ENCODE assay signal across 30 cellular contexts in genomic region chr3:61192222-61192621, GRCh38.
"Had no signal": no experiment of that assay in that cellular context is flagged by ENCODE, and none has a peak within 500 bp of the region (broad histone marks: within the 10 kb centered on the region; RNA-seq: fewer than 3 reads in every experiment).

No MANE protein-coding gene starts in this region.

- H3K4me3 Mint-ChIP-seq: activated CD4-positive, alpha-beta memory T cell treated with anti-CD3 and anti-CD28 coated beads, Interleukin-2, amount 10 ng/mL, durations not matched to agents 7 days and 5 days; activated CD4-positive, alpha-beta T cell treated with anti-CD3 and anti-CD28 coated beads, Interleukin-2, amount 10 ng/mL, durations not matched to agents 7 days and 5 days; activated naive CD4-positive, alpha-beta T cell treated with anti-CD3 and anti-CD28 coated beads, Interleukin-2, amount 10 ng/mL, durations not matched to agents 7 days and 5 days; activated naive CD8-positive, alpha-beta T cell treated with anti-CD3 and anti-CD28 coated beads, Interleukin-2, amount 10 ng/mL, durations not matched to agents 7 days and 5 days; activated T-cell treated with anti-CD3 and anti-CD28 coated beads, Interleukin-2, amount 50 U/mL, for 24 hours; activated T-cell treated with anti-CD3 and anti-CD28 coated beads, Interleukin-2, amount 50 U/mL, for 72 hours; brain; dendritic cell treated with granulocyte-macrophage colony-stimulating factor and Interleukin-4, amounts not matched to agents 40 ng/mL and 50 ng/mL, for 4 days; endodermal cell; WTC11 had no signal

- H3K27ac ChIP-seq: ascending aorta, breast epithelium, cardiac muscle cell, colonic mucosa, dorsolateral prefrontal cortex had no signal

- H3K27me3 Mint-ChIP-seq: activated CD4-positive, alpha-beta memory T cell treated with anti-CD3 and anti-CD28 coated beads, Interleukin-2, amount 10 ng/mL, durations not matched to agents 7 days and 5 days; activated CD4-positive, alpha-beta T cell treated with anti-CD3 and anti-CD28 coated beads, Interleukin-2, amount 10 ng/mL, durations not matched to agents 7 days and 5 days; activated naive CD4-positive, alpha-beta T cell treated with anti-CD3 and anti-CD28 coated beads, Interleukin-2, amount 10 ng/mL, durations not matched to agents 7 days and 5 days; activated naive CD8-positive, alpha-beta T cell treated with anti-CD3 and anti-CD28 coated beads, Interleukin-2, amount 10 ng/mL, durations not matched to agents 7 days and 5 days; activated T-cell treated with anti-CD3 and anti-CD28 coated beads, Interleukin-2, amount 50 U/mL, for 24 hours; dendritic cell treated with granulocyte-macrophage colony-stimulating factor and Interleukin-4, amounts not matched to agents 40 ng/mL and 50 ng/mL, for 4 days had no signal

- H3K4me3 ChIP-seq: ascending aorta, breast epithelium, cardiac muscle cell, colonic mucosa, dorsolateral prefrontal cortex had no signal

- H3K36me3 ChIP-seq: ascending aorta, breast epithelium, cardiac muscle cell, colonic mucosa had no signal

- H3K9me3 Mint-ChIP-seq: activated CD4-positive, alpha-beta memory T cell treated with anti-CD3 and anti-CD28 coated beads, Interleukin-2, amount 10 ng/mL, durations not matched to agents 7 days and 5 days; activated naive CD4-positive, alpha-beta T cell treated with anti-CD3 and anti-CD28 coated beads, Interleukin-2, amount 10 ng/mL, durations not matched to agents 7 days and 5 days; activated naive CD4-positive, alpha-beta T cell treated with anti-CD3 and anti-CD28 coated beads, Interleukin-2, amount 50 U/mL, for 72 hours; activated T-cell treated with anti-CD3 and anti-CD28 coated beads, Interleukin-2, amount 50 U/mL, for 24 hours; activated T-cell treated with anti-CD3 and anti-CD28 coated beads, Interleukin-2, amount 50 U/mL, for 72 hours; dendritic cell treated with granulocyte-macrophage colony-stimulating factor and Interleukin-4, amounts not matched to agents 40 ng/mL and 50 ng/mL, for 4 days; WTC11 had no signal

- H3K27ac Mint-ChIP-seq: activated CD4-positive, alpha-beta memory T cell treated with anti-CD3 and anti-CD28 coated beads, Interleukin-2, amount 10 ng/mL, durations not matched to agents 7 days and 5 days; activated CD4-positive, alpha-beta T cell treated with anti-CD3 and anti-CD28 coated beads, Interleukin-2, amount 10 ng/mL, durations not matched to agents 7 days and 5 days; activated naive CD4-positive, alpha-beta T cell treated with anti-CD3 and anti-CD28 coated beads, Interleukin-2, amount 10 ng/mL, durations not matched to agents 7 days and 5 days; activated naive CD8-positive, alpha-beta T cell treated with anti-CD3 and anti-CD28 coated beads, Interleukin-2, amount 10 ng/mL, durations not matched to agents 7 days and 5 days; activated T-cell treated with anti-CD3 and anti-CD28 coated beads, Interleukin-2, amount 50 U/mL, for 24 hours; activated T-cell treated with anti-CD3 and anti-CD28 coated beads, Interleukin-2, amount 50 U/mL, for 72 hours; brain; dendritic cell treated with granulocyte-macrophage colony-stimulating factor and Interleukin-4, amounts not matched to agents 40 ng/mL and 50 ng/mL, for 4 days; endodermal cell had no signal

- ATAC-seq: activated naive CD4-positive, alpha-beta T cell treated with anti-CD3 and anti-CD28 coated beads, Interleukin-2, amount 50 U/mL, for 72 hours; activated T-cell treated with anti-CD3 and anti-CD28 coated beads, Interleukin-2, amount 50 U/mL, for 72 hours; esophagus mucosa; WTC11 had no signal

- H3K9me3 ChIP-seq: ascending aorta, breast epithelium, colonic mucosa had no signal

- H3K4me1 ChIP-seq: ascending aorta, breast epithelium, colonic mucosa had no signal

- H3K27me3 ChIP-seq: ascending aorta, breast epithelium, cardiac muscle cell, colonic mucosa, dorsolateral prefrontal cortex had no signal

- H3K4me1 Mint-ChIP-seq: activated CD4-positive, alpha-beta memory T cell treated with anti-CD3 and anti-CD28 coated beads, Interleukin-2, amount 10 ng/mL, durations not matched to agents 7 days and 5 days; activated CD4-positive, alpha-beta T cell treated with anti-CD3 and anti-CD28 coated beads, Interleukin-2, amount 10 ng/mL, durations not matched to agents 7 days and 5 days; activated naive CD4-positive, alpha-beta T cell treated with anti-CD3 and anti-CD28 coated beads, Interleukin-2, amount 10 ng/mL, durations not matched to agents 7 days and 5 days; activated naive CD8-positive, alpha-beta T cell treated with anti-CD3 and anti-CD28 coated beads, Interleukin-2, amount 10 ng/mL, durations not matched to agents 7 days and 5 days had no signal

- H3K36me3 Mint-ChIP-seq: activated naive CD4-positive, alpha-beta T cell treated with anti-CD3 and anti-CD28 coated beads, Interleukin-2, amount 10 ng/mL, durations not matched to agents 7 days and 5 days; brain had no signal

- DNase-seq: activated CD4-positive, alpha-beta memory T cell treated with anti-CD3 and anti-CD28 coated beads, Interleukin-2, amount 10 ng/mL, durations not matched to agents 7 days and 5 days; activated CD4-positive, alpha-beta T cell treated with anti-CD3 and anti-CD28 coated beads for 1 hour; activated CD4-positive, alpha-beta T cell treated with anti-CD3 and anti-CD28 coated beads for 4 hours; activated CD4-positive, alpha-beta T cell treated with anti-CD3 and anti-CD28 coated beads, Interleukin-2, amount 10 ng/mL, durations not matched to agents 7 days and 5 days; activated CD4-positive, alpha-beta T cell treated with anti-CD3 and anti-CD28 coated beads, Interleukin-2, amount 50 U/mL, for 4 hours; activated CD8-positive, alpha-beta memory T cell treated with anti-CD3 and anti-CD28 coated beads, Interleukin-2, amount 50 U/mL, for 48 hours; activated gamma-delta T cell; activated naive CD4-positive, alpha-beta T cell; activated naive CD4-positive, alpha-beta T cell treated with anti-CD3 and anti-CD28 coated beads, Interleukin-2, amount 10 ng/mL, durations not matched to agents 7 days and 5 days; activated naive CD8-positive, alpha-beta T cell treated with anti-CD3 and anti-CD28 coated beads, Interleukin-2, amount 10 ng/mL, durations not matched to agents 7 days and 5 days; activated T-cell treated with anti-CD3 and anti-CD28 coated beads for 4 hours; activated T-cell treated with anti-CD3 and anti-CD28 coated beads, Interleukin-2, amount 50 U/mL, for 24 hours; activated T-cell treated with anti-CD3 and anti-CD28 coated beads, Interleukin-2, amount 50 U/mL, for 72 hours; central memory CD4-positive, alpha-beta T cell; cerebellar nuclear complex; colonic mucosa; dorsolateral prefrontal cortex; effector memory CD4-positive, alpha-beta T cell; foreskin fibroblast; head of caudate nucleus; hippocampal formation had no signal
